In genomic region chr17:51029142-51029541, GRCh38 we compare ENCODE assay signal across 10 cellular contexts.
DNase-seq lines count a peak whose midpoint lies in the region; ATAC-seq and TF ChIP-seq lines count a peak whose summit lies in the region.
"Had no signal": no experiment of that assay in that cellular context is flagged by ENCODE, and none has a peak within 500 bp of the region (broad histone marks: within the 10 kb centered on the region; RNA-seq: fewer than 3 reads in every experiment).

No MANE protein-coding gene starts in this region.

- peaks cover 17 to 31% (median 27%) of the 10 kb centered on the region in 4 donors for H3K4me1 Mint-ChIP-seq in CD4-positive, CD25-positive, alpha-beta regulatory T cell
- H3K4me1 Mint-ChIP-seq in brain = peaks cover 22% of the 10 kb centered on the region

- peak overlapping the region; percentile 80 for H3K27ac ChIP-seq in CD4-positive, CD25-positive, alpha-beta regulatory T cell (ENCODE audit: insufficient read depth, low read length, poor library complexity, severe bottlenecking)
- peak overlapping the region; percentile 55 for H3K27ac ChIP-seq in KOPT-K1 (ENCODE audit: low read depth, low read length, poor library complexity, severe bottlenecking)
- H3K27ac ChIP-seq in neutrophil = peak overlapping the region; percentile 62

- no peaks in the 10 kb centered on the region for H3K27me3 ChIP-seq in CD4-positive, CD25-positive, alpha-beta regulatory T cell (ENCODE audit: control insufficient read depth, insufficient read depth, low read length)
- no peaks in the 10 kb centered on the region for H3K27me3 ChIP-seq in neutrophil

- peak overlapping the region; percentile 90 to 97 (median 96) for H3K27ac Mint-ChIP-seq in CD4-positive, CD25-positive, alpha-beta regulatory T cell
- H3K27ac Mint-ChIP-seq in brain = peak overlapping the region in 3 of 5 experiments; percentile 42 to 92 (median 89)

- H3K4me3 Mint-ChIP-seq in CD4-positive, CD25-positive, alpha-beta regulatory T cell = peak overlapping the region; percentile 48 to 94 (median 83)
- peak overlapping the region in 1 of 5 experiments; percentile 65 for H3K4me3 Mint-ChIP-seq in brain

- no peak for ATAC-seq in CD4-positive, CD25-positive, alpha-beta regulatory T cell (ENCODE audit: low read depth in 2 of 2)
- ATAC-seq in HG03457 (IDR thresholded peaks at IDR 0.05; ENCODE audit: unreplicated experiment) (no peak), GM19455 (IDR thresholded peaks at IDR 0.05; ENCODE audit: unreplicated experiment) (no peak)

- peaks cover 13% of the 10 kb centered on the region for H3K4me1 ChIP-seq in CD4-positive, CD25-positive, alpha-beta regulatory T cell (ENCODE audit: control insufficient read depth, insufficient read depth, low read length, poor library complexity, severe bottlenecking)
- peaks cover 8 to 16% of the 10 kb centered on the region in 2 experiments for H3K4me1 ChIP-seq in neutrophil (ENCODE audit: control insufficient read depth in 1 of 2, insufficient read depth in 1 of 2, low read depth in 1 of 2, low read length in 1 of 2)

- peak overlapping the region; percentile 84 for H3K4me3 ChIP-seq in CD4-positive, CD25-positive, alpha-beta regulatory T cell (ENCODE audit: low read depth, low read length)
- no peak overlapping the region for H3K4me3 ChIP-seq in neutrophil (ENCODE audit: low read depth in 1 of 2, low read length in 1 of 2)

- H3K36me3 Mint-ChIP-seq in CD4-positive, CD25-positive, alpha-beta regulatory T cell = peaks cover 3% of the 10 kb centered on the region
- peaks cover 54% of the 10 kb centered on the region for H3K36me3 Mint-ChIP-seq in brain

- no peaks in the 10 kb centered on the region for H3K9me3 ChIP-seq in CD4-positive, CD25-positive, alpha-beta regulatory T cell (ENCODE audit: control insufficient read depth in 2 of 2, low read length in 2 of 2)
- no peaks in the 10 kb centered on the region for H3K9me3 ChIP-seq in KOPT-K1 (ENCODE audit: insufficient read depth, low read length, poor library complexity, severe bottlenecking)
- H3K9me3 ChIP-seq in neutrophil = no peaks in the 10 kb centered on the region

- no peaks in the 10 kb centered on the region for H3K27me3 Mint-ChIP-seq in CD4-positive, CD25-positive, alpha-beta regulatory T cell
- H3K27me3 Mint-ChIP-seq in brain = no peaks in the 10 kb centered on the region

- DNase-seq in CD4-positive, CD25-positive, alpha-beta regulatory T cell = no peak
- no peak for DNase-seq in AG08396 (ENCODE audit: low spot score)
- DNase-seq in stimulated activated naive CD4-positive, alpha-beta T cell treated with Interleukin-2 at 50 U/mL for 16 hours (lab: John Stamatoyannopoulos, UW) = no peak
- DNase-seq: NCI-H748 treated with DMSO at 0.1 percent for 48 hours; stimulated activated CD4-positive, alpha-beta T cell treated with anti-CD3 and anti-CD28 coated beads, Interleukin-1b, Interleukin-23, amount 100 ng/mL, for 48 hours had no signal

- no peaks in the 10 kb centered on the region for H3K36me3 ChIP-seq in CD4-positive, CD25-positive, alpha-beta regulatory T cell (ENCODE audit: control insufficient read depth, insufficient read depth, low read length)
- H3K36me3 ChIP-seq in KOPT-K1 (ENCODE audit: insufficient read depth, low read length) (no peaks in the 10 kb centered on the region; the same call in 1 of the 2 replicates), neutrophil (peaks cover 13% of the 10 kb centered on the region)

- TF ChIP-seq CTCF in brain (conservative IDR thresholded peaks at IDR 0.05) (no peak), neutrophil (IDR thresholded peaks at IDR 0.05) (no peak)

- no peaks in the 10 kb centered on the region for H3K9me3 Mint-ChIP-seq in CD4-positive, CD25-positive, alpha-beta regulatory T cell
- no peaks in the 10 kb centered on the region for H3K9me3 Mint-ChIP-seq in brain
